Comparison of ENCODE assay signal across 8 cellular contexts in genomic region chr12:219891-220352, GRCh38. TPM values are rescaled to one million over a fixed set of nuclear protein-coding genes. Genes with fewer than 3 reads are reported as not detected.
A peak's percentile ranks its signal among the peaks of the same experiment; 100 is the strongest.
DNase-seq lines count a peak whose midpoint lies in the region; ATAC-seq, FAIRE-seq and TF ChIP-seq lines count a peak whose summit lies in the region.

No MANE protein-coding gene starts in this region.

- intact Hi-C loops in dendritic cell treated with granulocyte-macrophage colony-stimulating factor and Interleukin-4, amounts not matched to agents 40 ng/mL and 50 ng/mL, for 4 days (cut with micrococcal nuclease), result no loop called here

- peak overlapping the region; percentile 20 for H3K27ac Mint-ChIP-seq in dendritic cell treated with granulocyte-macrophage colony-stimulating factor and Interleukin-4, amounts not matched to agents 40 ng/mL and 50 ng/mL, for 4 days
- peak overlapping the region; percentile 36 for H3K27ac Mint-ChIP-seq in stimulated activated effector memory CD8-positive, alpha-beta T cell treated with anti-CD3 and anti-CD28 coated beads, Interleukin-12 subunit alpha, Interleukin-12 subunit beta, amount 100 ng/mL, for 72 hours

- peak; percentile 65 for DNase-seq in D721Med (ENCODE audit: insufficient read length, low spot score)
- DNase-seq in H7, result peak; percentile 97
- peak; percentile 5 for DNase-seq in NCI-H2107 treated with DMSO at 0.1 percent for 48 hours (lab: John Stamatoyannopoulos, UW; ENCODE audit: unreplicated experiment)
- peak; percentile 94 for DNase-seq in WERI-Rb-1
- peak; percentile 40 to 48 for DNase-seq in lung microvascular endothelial cell (ENCODE audit: low read depth in 2 of 2)
- peak; percentile 60 to 89 for DNase-seq in stimulated activated effector memory CD8-positive, alpha-beta T cell treated with anti-CD3 and anti-CD28 coated beads, Interleukin-12 subunit alpha, Interleukin-12 subunit beta, amount 100 ng/mL, for 72 hours (ENCODE audit: low spot score in 2 of 2)

- H3K9me3 ChIP-seq in WERI-Rb-1 (ENCODE audit: severe bottlenecking), result no peaks in the 10 kb centered on the region

- H3K27me3 ChIP-seq in H7 (ENCODE audit: control insufficient read depth, insufficient read depth, low read length) (no peaks in the 10 kb centered on the region; the same call in 1 of the 2 replicates), WERI-Rb-1 (ENCODE audit: insufficient read depth, low read depth, severe bottlenecking) (no peaks in the 10 kb centered on the region)

- no peak overlapping the region; the same call in 1 of the 2 replicates for H3K27ac ChIP-seq in WERI-Rb-1

- H3K4me3 ChIP-seq in H7 (ENCODE audit: insufficient read depth, low read depth, low read length), result no peak overlapping the region; the same call in 1 of the 2 replicates
- H3K4me3 ChIP-seq in WERI-Rb-1 (ENCODE audit: low read depth, low read length), result no peak overlapping the region

- ATAC-seq in stimulated activated effector memory CD8-positive, alpha-beta T cell treated with anti-CD3 and anti-CD28 coated beads, Interleukin-12 subunit alpha, Interleukin-12 subunit beta, amount 100 ng/mL, for 72 hours, result peak; percentile 88
- ATAC-seq in HG02852 (IDR thresholded peaks at IDR 0.05; ENCODE audit: unreplicated experiment), result no peak

- H3K9me3 Mint-ChIP-seq in dendritic cell treated with granulocyte-macrophage colony-stimulating factor and Interleukin-4, amounts not matched to agents 40 ng/mL and 50 ng/mL, for 4 days, result no peaks in the 10 kb centered on the region
- no peaks in the 10 kb centered on the region for H3K9me3 Mint-ChIP-seq in stimulated activated effector memory CD8-positive, alpha-beta T cell treated with anti-CD3 and anti-CD28 coated beads, Interleukin-12 subunit alpha, Interleukin-12 subunit beta, amount 100 ng/mL, for 72 hours

- peaks cover 12% of the 10 kb centered on the region for H3K4me1 Mint-ChIP-seq in dendritic cell treated with granulocyte-macrophage colony-stimulating factor and Interleukin-4, amounts not matched to agents 40 ng/mL and 50 ng/mL, for 4 days (ENCODE audit: low read depth)
- H3K4me1 Mint-ChIP-seq in stimulated activated effector memory CD8-positive, alpha-beta T cell treated with anti-CD3 and anti-CD28 coated beads, Interleukin-12 subunit alpha, Interleukin-12 subunit beta, amount 100 ng/mL, for 72 hours, result peaks cover 11% of the 10 kb centered on the region

- FAIRE-seq in D721Med (lab: Jason Lieb, UNC), result no peak

- H3K36me3 ChIP-seq in H7 (replicated peaks; ENCODE audit: control insufficient read depth, insufficient read depth, low read length), result no peaks in the 10 kb centered on the region
- H3K36me3 ChIP-seq in WERI-Rb-1, result no peaks in the 10 kb centered on the region

- no peak overlapping the region for H3K4me3 Mint-ChIP-seq in dendritic cell treated with granulocyte-macrophage colony-stimulating factor and Interleukin-4, amounts not matched to agents 40 ng/mL and 50 ng/mL, for 4 days
- no peak overlapping the region for H3K4me3 Mint-ChIP-seq in stimulated activated effector memory CD8-positive, alpha-beta T cell treated with anti-CD3 and anti-CD28 coated beads, Interleukin-12 subunit alpha, Interleukin-12 subunit beta, amount 100 ng/mL, for 72 hours

- peak; percentile 56 for TF ChIP-seq CTCF in D721Med (IDR thresholded peaks at IDR 0.05; ENCODE audit: insufficient read depth, missing control alignments)
- peak; percentile 97 for TF ChIP-seq CTCF in WERI-Rb-1 (IDR thresholded peaks at IDR 0.05; ENCODE audit: low read depth, low read length)

- peaks cover 20% of the 10 kb centered on the region for H3K27me3 Mint-ChIP-seq in dendritic cell treated with granulocyte-macrophage colony-stimulating factor and Interleukin-4, amounts not matched to agents 40 ng/mL and 50 ng/mL, for 4 days

- no peaks in the 10 kb centered on the region for H3K36me3 Mint-ChIP-seq in dendritic cell treated with granulocyte-macrophage colony-stimulating factor and Interleukin-4, amounts not matched to agents 40 ng/mL and 50 ng/mL, for 4 days (ENCODE audit: low read depth)
- H3K36me3 Mint-ChIP-seq in stimulated activated effector memory CD8-positive, alpha-beta T cell treated with anti-CD3 and anti-CD28 coated beads, Interleukin-12 subunit alpha, Interleukin-12 subunit beta, amount 100 ng/mL, for 72 hours, result no peaks in the 10 kb centered on the region

RNA-seq across cellular contexts. Expression of gene SLC6A12, which starts 6.0 kb away (rescaled TPM):
- 0.31 TPM in 1 of 2 replicates, not detected in the other for total RNA-seq in H7 (2014; rRNA removed; shearing (Covaris generic))
- not detected in 2 replicates for total RNA-seq in lung microvascular endothelial cell

RNA-seq across cellular contexts. Expression of gene SLC6A13, which starts 42.7 kb away (rescaled TPM):
- not detected in 2 replicates for total RNA-seq in H7 (2014; rRNA removed; shearing (Covaris generic))
- total RNA-seq in lung microvascular endothelial cell, result not detected in 2 replicates

Comparison
In these comparisons a context has a peak if more than half of its experiments do, and no peak if none do; other contexts are left out.
1. DNase-seq: peak in every context shown above with its lines; median percentile 97 in H7; 94 in WERI-Rb-1; 74 in stimulated activated effector memory CD8-positive, alpha-beta T cell treated with anti-CD3 and anti-CD28 coated beads, Interleukin-12 subunit alpha, Interleukin-12 subunit beta, amount 100 ng/mL, for 72 hours; 65 in D721Med; 44 in lung microvascular endothelial cell; 5 in NCI-H2107 treated with DMSO at 0.1 percent for 48 hours.